In the genomic region with DNA sequence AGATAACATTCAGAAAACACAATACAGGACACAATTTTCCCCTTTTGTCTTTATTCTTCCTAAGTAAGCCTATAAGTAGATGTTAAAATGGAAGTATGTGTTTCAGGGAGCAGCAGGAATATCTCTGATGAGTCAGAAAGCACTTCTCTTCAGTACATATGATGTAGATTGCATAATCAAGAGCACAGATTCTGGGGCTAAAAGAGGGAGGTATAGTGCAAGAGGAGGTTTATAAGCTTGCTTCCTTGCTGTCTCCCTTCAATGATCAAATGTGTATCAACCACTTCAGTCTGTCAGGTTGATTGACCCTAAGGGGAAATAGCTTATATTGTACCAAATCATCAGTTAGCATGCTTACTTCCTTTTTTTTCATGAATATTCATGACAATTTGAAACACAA, we compare ENCODE assay signal across 20 cellular contexts.
DNase-seq lines count a peak whose midpoint lies in the region; ATAC-seq, FAIRE-seq and TF ChIP-seq lines count a peak whose summit lies in the region.
"Had no signal": no experiment of that assay in that cellular context is flagged by ENCODE, and none has a peak within 500 bp of the region (broad histone marks: within the 10 kb centered on the region; RNA-seq: fewer than 3 reads in every experiment).

No MANE protein-coding gene starts in this region.

- H3K79me2 ChIP-seq in HepG2 (ENCODE audit: insufficient read depth, low read length) (no peaks in the 10 kb centered on the region), SU-DHL-6 (ENCODE audit: insufficient read depth, low read length) (no peaks in the 10 kb centered on the region)

- H4K20me1 ChIP-seq in HepG2 (ENCODE audit: insufficient read depth, low read length) = no peaks in the 10 kb centered on the region
- H4K20me1 ChIP-seq in SU-DHL-6 (ENCODE audit: low read depth, low read length) = no peaks in the 10 kb centered on the region

- H3K4me3 ChIP-seq in HepG2 (replicated peaks in 1 of 3; ENCODE audit: insufficient read depth in 1 of 3, low read depth in 2 of 3, low read length in 3 of 3) (no peak overlapping the region), right lobe of liver (no peak overlapping the region), SU-DHL-6 (ENCODE audit: insufficient read depth, low read length, poor library complexity, severe bottlenecking) (no peak overlapping the region), fibroblast of pulmonary artery (replicated peaks; ENCODE audit: low read depth, low read length) (no peak overlapping the region), right cardiac atrium (ENCODE audit: low read length) (no peak overlapping the region)
- H3K4me3 ChIP-seq: coronary artery, GM23248, left ventricle myocardium inferior, mucosa of descending colon, right atrium auricular region, tibial nerve had no signal

- no peak overlapping the region for H3K9ac ChIP-seq in HepG2 (ENCODE audit: insufficient read depth, low read depth, low read length)
- H3K9ac ChIP-seq in SU-DHL-6 (ENCODE audit: low read length) = no peak overlapping the region
- H3K9ac ChIP-seq: GM23248 had no signal

- TF ChIP-seq RAD21 in HepG2 (CRISPR knock-in tag; IDR thresholded peaks at IDR 0.05) = no peak

- TF ChIP-seq CTCF in HepG2 (CRISPR knock-in tag; IDR thresholded peaks at IDR 0.05) (no peak), right lobe of liver (IDR thresholded peaks at IDR 0.05) (no peak), SU-DHL-6 (IDR thresholded peaks at IDR 0.05; ENCODE audit: insufficient read depth, low read length, poor library complexity, severe bottlenecking) (no peak), fibroblast of pulmonary artery (IDR thresholded peaks at IDR 0.05; ENCODE audit: low read length, missing control alignments) (no peak)

- H3K4me1 ChIP-seq in HepG2 (ENCODE audit: insufficient read depth, low read length) (no peaks in the 10 kb centered on the region), right lobe of liver (no peaks in the 10 kb centered on the region), right cardiac atrium (ENCODE audit: control insufficient read depth, insufficient read depth, low read length) (no peaks in the 10 kb centered on the region)
- H3K4me1 ChIP-seq: left ventricle myocardium inferior, right atrium auricular region had no signal

- CTCF ChIA-PET in HepG2 (lab: Yijun Ruan, JAX; ENCODE audit: low intra/inter-chr PET ratio, low total read pairs) = no interaction called here

- H2AFZ ChIP-seq in HepG2 (ENCODE audit: low read length) (no peak overlapping the region), SU-DHL-6 (ENCODE audit: low read depth, low read length, severe bottlenecking) (peak overlapping the region; percentile 37)
- H2AFZ ChIP-seq: GM23248 had no signal

- H3F3A ChIP-seq in SU-DHL-6 (ENCODE audit: insufficient read depth) = no peaks in the 10 kb centered on the region

- TF ChIP-seq POLR2A in HepG2 (IDR thresholded peaks at IDR 0.05; ENCODE audit: insufficient read depth in 1 of 2, low read depth in 2 of 2, low read length in 2 of 2) (no peak), right lobe of liver (IDR thresholded peaks at IDR 0.05) (no peak)

- DNase-seq in HepG2 (ENCODE audit: low spot score) (no peak), right lobe of liver (no peak), fibroblast of pulmonary artery (ENCODE audit: low read depth) (peak; percentile 71), AG20443 (ENCODE audit: low spot score) (no peak), right cardiac atrium (no peak), NCI-H345 treated with DMSO at 0.1 percent for 48 hours (lab: John Stamatoyannopoulos, UW; ENCODE audit: unreplicated experiment) (no peak)
- DNase-seq: activated naive CD4-positive, alpha-beta T cell treated with Interleukin-2 at 50 U/mL for 16 hours; CD4-positive, alpha-beta T cell; GM23248; left ventricle myocardium inferior; mucosa of descending colon; NCI-H2029; NCI-H524 treated with DMSO at 0.1 percent for 48 hours; stimulated activated naive CD8-positive, alpha-beta T cell treated with anti-CD3 and anti-CD28 coated beads, Interleukin-15, Interleukin-2, amounts not matched to agents 100 U/mL and 50 U/mL, for 24 hours had no signal

- in situ Hi-C loops in HepG2 (cut with HindIII; ENCODE audit: extremely low pct_ligation_motif_present, low pct_unique_long_range_greater_than_20kb) = no loop called here

- POLR2A ChIA-PET in HepG2 (lab: Yijun Ruan, JAX) = no interaction called here

- no peak for FAIRE-seq in HepG2 (lab: Jason Lieb, UNC)
- FAIRE-seq: GM18507 had no signal

- H3K9me3 ChIP-seq in HepG2 (ENCODE audit: low read length) (no peaks in the 10 kb centered on the region), right lobe of liver (no peaks in the 10 kb centered on the region), SU-DHL-6 (ENCODE audit: insufficient read depth, low read length) (no peaks in the 10 kb centered on the region), right cardiac atrium (ENCODE audit: control insufficient read depth, low read length) (no peaks in the 10 kb centered on the region)
- H3K9me3 ChIP-seq: left ventricle myocardium inferior, mucosa of descending colon, right atrium auricular region, tibial nerve had no signal

- H3K9me2 ChIP-seq in SU-DHL-6 (replicated peaks; ENCODE audit: insufficient read depth, low read length) = no peaks in the 10 kb centered on the region

- ATAC-seq in HepG2 (no peak), right lobe of liver (no peak), GM21515 (IDR thresholded peaks at IDR 0.05; ENCODE audit: unreplicated experiment) (no peak), right cardiac atrium (no peak)
- ATAC-seq: mucosa of descending colon; stimulated activated naive CD8-positive, alpha-beta T cell treated with anti-CD3 and anti-CD28 coated beads, Interleukin-15, Interleukin-2, amounts not matched to agents 100 U/mL and 50 U/mL, for 24 hours had no signal

- intact Hi-C loops in HepG2 (cut with micrococcal nuclease; ENCODE audit: unreplicated experiment) = no loop called here
- intact Hi-C loops in right lobe of liver (cut with DNase I) = no loop called here
- intact Hi-C loops in right cardiac atrium (cut with DNase I) = no loop called here

- TF ChIP-seq EP300 in HepG2 (IDR thresholded peaks at IDR 0.05; ENCODE audit: low read depth in 2 of 2, low read length in 2 of 2) (no peak), HepG2 (CRISPR knock-in tag; IDR thresholded peaks at IDR 0.05; ENCODE audit: borderline replicate concordance) (no peak)

- H3K27ac ChIP-seq in HepG2 (ENCODE audit: extremely low read length, insufficient read depth, low read length) (no peak overlapping the region), right lobe of liver (no peak overlapping the region), SU-DHL-6 (ENCODE audit: low read depth, low read length) (no peak overlapping the region), right cardiac atrium (ENCODE audit: low read length) (no peak overlapping the region)
- H3K27ac ChIP-seq: coronary artery, GM23248, left ventricle myocardium inferior, right atrium auricular region, tibial nerve had no signal

- H3K36me3 ChIP-seq in HepG2 (replicated peaks in 1 of 2; ENCODE audit: control insufficient read depth in 1 of 2, insufficient read depth in 2 of 2, low read length in 2 of 2) (no peaks in the 10 kb centered on the region), right lobe of liver (no peaks in the 10 kb centered on the region), SU-DHL-6 (ENCODE audit: low read length) (no peaks in the 10 kb centered on the region)
- H3K36me3 ChIP-seq: left ventricle myocardium inferior, right atrium auricular region, tibial nerve had no signal

- H3K27me3 ChIP-seq in HepG2 (ENCODE audit: control insufficient read depth in 1 of 2, insufficient read depth in 2 of 2, low read length in 2 of 2) (no peaks in the 10 kb centered on the region), right lobe of liver (no peaks in the 10 kb centered on the region), SU-DHL-6 (ENCODE audit: low read length) (no peaks in the 10 kb centered on the region), right cardiac atrium (ENCODE audit: control insufficient read depth, insufficient read depth) (no peaks in the 10 kb centered on the region)
- H3K27me3 ChIP-seq: right atrium auricular region, tibial nerve had no signal

- BruUV-seq in HepG2 (replicated peaks; lab: Mats Ljungman, UMichigan) = no TSS peak

- H3K4me2 ChIP-seq in HepG2 (ENCODE audit: low read depth, low read length) (no peak overlapping the region), SU-DHL-6 (ENCODE audit: low read depth, low read length, poor library complexity, severe bottlenecking) (peak overlapping the region; percentile 11)

TF ChIP-seq in HepG2, 621 proteins besides CTCF, POLR2A, EP300 and RAD21:
- TF ChIP-seq FOSL1 (CRISPR knock-in tag; IDR thresholded peaks at IDR 0.05; ENCODE audit: borderline replicate concordance) = no peak
- no peak for TF ChIP-seq HOXA9 (CRISPR knock-in tag; IDR thresholded peaks at IDR 0.05; ENCODE audit: borderline replicate concordance)
- TF ChIP-seq, protein P1, sequence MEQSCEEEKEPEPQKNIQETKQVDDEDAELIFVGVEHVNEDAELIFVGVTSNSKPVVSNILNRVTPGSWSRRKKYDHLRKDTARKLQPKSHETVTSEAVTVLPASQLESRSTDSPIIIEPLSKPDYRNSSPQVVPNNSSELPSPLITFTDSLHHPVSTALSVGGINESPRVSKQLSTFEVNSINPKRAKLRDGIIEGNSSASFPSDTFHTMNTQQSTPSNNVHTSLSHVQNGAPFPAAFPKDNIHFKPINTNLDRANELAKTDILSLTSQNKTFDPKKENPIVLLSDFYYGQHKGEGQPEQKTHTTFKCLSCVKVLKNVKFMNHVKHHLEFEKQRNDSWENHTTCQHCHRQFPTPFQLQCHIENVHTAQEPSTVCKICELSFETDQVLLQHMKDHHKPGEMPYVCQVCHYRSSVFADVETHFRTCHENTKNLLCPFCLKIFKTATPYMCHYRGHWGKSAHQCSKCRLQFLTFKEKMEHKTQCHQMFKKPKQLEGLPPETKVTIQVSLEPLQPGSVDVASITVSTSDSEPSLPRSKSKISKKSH (CRISPR knock-in tag; IDR thresholded peaks at IDR 0.05; ENCODE audit: borderline replicate concordance) = no peak
- TF ChIP-seq ZNF558 (CRISPR knock-in tag; IDR thresholded peaks at IDR 0.05; ENCODE audit: borderline replicate concordance) = no peak
- TF ChIP-seq CEBPB (IDR thresholded peaks at IDR 0.05; ENCODE audit: borderline replicate concordance, low read depth, low read length) = peak; percentile 50; the same call in 1 of the 2 replicates
